In the genomic region with DNA sequence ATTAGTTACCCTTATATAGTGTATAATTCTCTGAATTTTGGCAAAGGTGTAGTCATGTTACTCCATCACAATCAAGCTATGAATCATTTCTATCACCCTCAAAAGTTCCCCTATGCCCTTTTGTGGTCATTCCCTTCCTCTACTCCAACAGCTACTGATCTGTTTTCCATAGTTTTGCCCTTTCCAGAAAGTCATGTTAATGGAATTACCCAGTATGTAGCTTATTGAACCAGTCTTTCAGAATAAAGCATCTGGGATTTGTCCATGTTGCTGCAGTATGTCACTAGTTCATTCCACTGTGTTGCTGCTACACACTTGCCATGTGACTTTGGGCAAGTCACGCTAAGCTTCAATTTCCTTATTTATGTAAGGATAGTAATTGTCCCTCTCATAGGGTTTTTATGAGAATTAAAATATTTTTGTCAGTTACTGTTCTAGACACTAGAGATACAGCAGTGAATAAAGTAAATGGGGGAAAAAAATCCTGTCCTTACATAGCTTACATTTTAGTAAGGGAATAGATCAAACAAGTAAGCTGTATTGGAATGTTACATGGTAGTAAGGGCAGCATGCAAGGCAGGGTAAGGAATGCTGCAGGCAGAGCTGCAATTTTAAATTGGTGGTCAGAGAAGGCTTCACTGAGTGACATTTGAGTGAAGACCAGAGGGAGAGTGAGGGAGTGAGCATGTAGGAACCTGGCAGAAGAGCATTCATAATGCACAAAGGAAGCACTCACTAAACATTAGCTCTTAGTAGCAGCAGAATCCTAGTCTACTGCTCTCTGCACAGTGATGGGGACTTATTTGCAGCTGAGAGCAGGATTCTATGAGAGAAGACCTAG, we compare ENCODE assay signal across 1 cellular context.
A peak's percentile ranks its signal among the peaks of the same experiment; 100 is the strongest.
TF ChIP-seq lines count a peak whose summit lies in the region.

No MANE protein-coding gene starts in this region.

TF ChIP-seq in IMR-90, 13 proteins besides CTCF, POLR2A, EP300 and RAD21:
- TF ChIP-seq RFX5 (IDR thresholded peaks at IDR 0.05; ENCODE audit: low read depth, low read length) (no peak), MXI1 (IDR thresholded peaks at IDR 0.05; ENCODE audit: borderline replicate concordance, low read depth, low read length) (peak; percentile 55; the same call in 1 of the 2 replicates), MAFK (IDR thresholded peaks at IDR 0.05; ENCODE audit: low read depth, low read length) (no peak), CHD1 (IDR thresholded peaks at IDR 0.05; ENCODE audit: low read depth, low read length) (no peak), FOS (IDR thresholded peaks at IDR 0.05; ENCODE audit: low read depth, low read length) (peak; percentile 63), SMC3 (IDR thresholded peaks at IDR 0.05; ENCODE audit: low read depth, low read length) (no peak), CEBPB (IDR thresholded peaks at IDR 0.05; ENCODE audit: low read depth, low read length) (0 out of 2 replicates have a peak, but pooled peaks have one; percentile 12), MAZ (IDR thresholded peaks at IDR 0.05; ENCODE audit: borderline replicate concordance, low read depth, low read length) (no peak), RCOR1 (IDR thresholded peaks at IDR 0.05; ENCODE audit: insufficient replicate concordance, low read length) (peak; percentile 38)
- TF ChIP-seq, protein P1, sequence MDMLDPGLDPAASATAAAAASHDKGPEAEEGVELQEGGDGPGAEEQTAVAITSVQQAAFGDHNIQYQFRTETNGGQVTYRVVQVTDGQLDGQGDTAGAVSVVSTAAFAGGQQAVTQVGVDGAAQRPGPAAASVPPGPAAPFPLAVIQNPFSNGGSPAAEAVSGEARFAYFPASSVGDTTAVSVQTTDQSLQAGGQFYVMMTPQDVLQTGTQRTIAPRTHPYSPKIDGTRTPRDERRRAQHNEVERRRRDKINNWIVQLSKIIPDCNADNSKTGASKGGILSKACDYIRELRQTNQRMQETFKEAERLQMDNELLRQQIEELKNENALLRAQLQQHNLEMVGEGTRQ (IDR thresholded peaks at IDR 0.05; ENCODE audit: low read depth, low read length): peak; percentile 80
TF ChIP-seq in IMR-90: peak in this region for 5.
